Comparison of ENCODE assay signal across 29 cellular contexts in the genomic region with DNA sequence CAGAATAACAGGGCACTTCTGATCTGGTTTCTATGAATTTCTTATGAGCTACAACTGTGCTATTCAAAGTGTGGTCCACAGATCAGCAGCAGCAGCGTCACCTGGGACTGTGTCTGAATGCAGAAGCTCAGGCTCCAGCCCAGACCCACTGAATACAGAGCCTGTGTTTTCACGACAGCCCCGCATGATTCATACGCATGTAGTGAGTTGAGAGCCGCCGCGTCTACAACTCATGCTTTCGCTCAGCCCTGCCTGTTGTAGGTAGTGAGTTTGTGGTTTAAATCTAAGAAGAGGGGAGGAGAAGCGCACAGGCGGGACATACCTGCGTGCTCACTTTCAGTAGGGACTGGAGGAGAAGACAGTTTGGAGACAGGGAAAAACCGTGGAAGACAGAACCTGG.
"Had no signal": no experiment of that assay in that cellular context is flagged by ENCODE, and none has a peak within 500 bp of the region (broad histone marks: within the 10 kb centered on the region; RNA-seq: fewer than 3 reads in every experiment).

No MANE protein-coding gene starts in this region.

- H3K27ac Mint-ChIP-seq: dendritic cell treated with granulocyte-macrophage colony-stimulating factor and Interleukin-4, amounts not matched to agents 40 ng/mL and 50 ng/mL, for 4 days; immature natural killer cell; nephron; stimulated activated effector memory CD8-positive, alpha-beta T cell treated with anti-CD3 and anti-CD28 coated beads, Interleukin-12 subunit alpha, Interleukin-12 subunit beta, amount 100 ng/mL, for 72 hours; type B pancreatic cell had no signal

- H3K4me1 Mint-ChIP-seq: immature natural killer cell; stimulated activated effector memory CD8-positive, alpha-beta T cell treated with anti-CD3 and anti-CD28 coated beads, Interleukin-12 subunit alpha, Interleukin-12 subunit beta, amount 100 ng/mL, for 72 hours had no signal

- H3K4me3 Mint-ChIP-seq: dendritic cell treated with granulocyte-macrophage colony-stimulating factor and Interleukin-4, amounts not matched to agents 40 ng/mL and 50 ng/mL, for 4 days; immature natural killer cell; nephron; stimulated activated effector memory CD8-positive, alpha-beta T cell treated with anti-CD3 and anti-CD28 coated beads, Interleukin-12 subunit alpha, Interleukin-12 subunit beta, amount 100 ng/mL, for 72 hours; type B pancreatic cell had no signal

- H3K27ac ChIP-seq: colonic mucosa, esophagus muscularis mucosa, foreskin keratinocyte, heart right ventricle, lower lobe of right lung, ovary, psoas muscle, sigmoid colon, stomach, testis, tibial artery had no signal

- H3K36me3 Mint-ChIP-seq: immature natural killer cell; stimulated activated effector memory CD8-positive, alpha-beta T cell treated with anti-CD3 and anti-CD28 coated beads, Interleukin-12 subunit alpha, Interleukin-12 subunit beta, amount 100 ng/mL, for 72 hours; type B pancreatic cell had no signal

- H3K27me3 Mint-ChIP-seq: dendritic cell treated with granulocyte-macrophage colony-stimulating factor and Interleukin-4, amounts not matched to agents 40 ng/mL and 50 ng/mL, for 4 days had no signal

- ATAC-seq: foreskin keratinocyte; heart right ventricle; left ventricle myocardium superior; lower lobe of right lung; psoas muscle; right cardiac atrium; stimulated activated effector memory CD8-positive, alpha-beta T cell treated with anti-CD3 and anti-CD28 coated beads, Interleukin-12 subunit alpha, Interleukin-12 subunit beta, amount 100 ng/mL, for 72 hours had no signal

- H3K36me3 ChIP-seq: colonic mucosa, esophagus muscularis mucosa, heart right ventricle, lower lobe of right lung, ovary, sigmoid colon, stomach, tibial artery had no signal

- H3K4me3 ChIP-seq: colonic mucosa, esophagus muscularis mucosa, heart right ventricle, lower lobe of right lung, ovary, psoas muscle, sigmoid colon, stomach, testis, tibial artery had no signal

- FAIRE-seq: endothelial cell of umbilical vein, keratinocyte, urothelium cell line had no signal

- H3K27me3 ChIP-seq: colonic mucosa, foreskin keratinocyte, ovary, stomach, testis had no signal

- DNase-seq: colonic mucosa; effector CD8-positive, alpha-beta T cell; foreskin keratinocyte; glutamatergic neuron; heart right ventricle; hypothalamus; immature natural killer cell; left ventricle myocardium superior; lower lobe of right lung; nucleus accumbens; ovary; posterior cingulate gyrus; psoas muscle; right cardiac atrium; sigmoid colon; stimulated activated CD4-positive, alpha-beta T cell treated with anti-CD3 and anti-CD28 coated beads, Interleukin-2, amount 100 ng/mL, for 24 hours; stimulated activated CD4-positive, alpha-beta T cell treated with anti-CD3 and anti-CD28 coated beads, Interleukin-4, amount 100 ng/mL, for 24 hours; stimulated activated naive CD4-positive, alpha-beta T cell treated with Interleukin-2 at 50 U/mL for 16 hours; stomach; testis had no signal

- H3K9me3 ChIP-seq: colonic mucosa, esophagus muscularis mucosa, heart right ventricle, lower lobe of right lung, ovary, psoas muscle, sigmoid colon, stomach, testis, tibial artery had no signal

- H3K9me3 Mint-ChIP-seq: dendritic cell treated with granulocyte-macrophage colony-stimulating factor and Interleukin-4, amounts not matched to agents 40 ng/mL and 50 ng/mL, for 4 days; immature natural killer cell; nephron; stimulated activated effector memory CD8-positive, alpha-beta T cell treated with anti-CD3 and anti-CD28 coated beads, Interleukin-12 subunit alpha, Interleukin-12 subunit beta, amount 100 ng/mL, for 72 hours; type B pancreatic cell had no signal

- H3K4me1 ChIP-seq: colonic mucosa, foreskin keratinocyte, heart right ventricle, lower lobe of right lung, psoas muscle, sigmoid colon, stomach, testis, tibial artery had no signal
